12 cellular contexts compared by ENCODE assay signal in genomic region chrX:38112566-38112965, GRCh38.
A peak's percentile ranks its signal among the peaks of the same experiment; 100 is the strongest.
DNase-seq lines count a peak whose midpoint lies in the region; ATAC-seq lines count a peak whose summit lies in the region.
"Had no signal": no experiment of that assay in that cellular context is flagged by ENCODE, and none has a peak within 500 bp of the region (broad histone marks: within the 10 kb centered on the region; RNA-seq: fewer than 3 reads in every experiment).

No MANE protein-coding gene starts in this region.

- peak; percentile 60 for ATAC-seq in GM18520 (IDR thresholded peaks at IDR 0.05; ENCODE audit: unreplicated experiment)
- ATAC-seq in GM21529 (IDR thresholded peaks at IDR 0.05; ENCODE audit: unreplicated experiment), result peak; percentile 67
- peak; percentile 59 for ATAC-seq in HG03457 (IDR thresholded peaks at IDR 0.05; ENCODE audit: unreplicated experiment)
- no peak for ATAC-seq in aorta (ENCODE audit: low FRiP score)

- no peak overlapping the region for H3K4me3 ChIP-seq in aorta (ENCODE audit: low read length in 2 of 2)
- H3K4me3 ChIP-seq: BLaER1 had no signal

- DNase-seq in OCI-M1 (lab: John Stamatoyannopoulos, UW) (peak; percentile 52), aorta (no peak), kidney glomerular epithelial cell (lab: John Stamatoyannopoulos, UW) (no peak), putamen (ENCODE audit: low spot score) (no peak), GM19240 (ENCODE audit: insufficient read length, low spot score) (no peak)
- DNase-seq: activated CD4-positive, alpha-beta T cell treated with anti-CD3 and anti-CD28 coated beads, Interleukin-2, amount 50 U/mL, for 1 hour; HFFc6; naive B cell had no signal

- 62 to 90% methylated on average over 4 of the region's 4 CpGs for WGBS in aorta, 2 donors

- H3K4me1 ChIP-seq in aorta (ENCODE audit: control insufficient read depth in 1 of 2, insufficient read depth in 2 of 2, low read length in 2 of 2), result peaks cover 0 to 2% of the 10 kb centered on the region in 2 donors

- no peaks in the 10 kb centered on the region for H3K27me3 ChIP-seq in aorta (ENCODE audit: control insufficient read depth in 1 of 2, insufficient read depth in 2 of 2, low read length in 1 of 2)
- H3K27me3 ChIP-seq: BLaER1 had no signal

- H3K9me3 ChIP-seq in aorta (ENCODE audit: control insufficient read depth, low read length), result no peaks in the 10 kb centered on the region
- H3K9me3 ChIP-seq: BLaER1 had no signal

- H3K27ac ChIP-seq in aorta (ENCODE audit: low read depth in 1 of 2, low read length in 2 of 2), result no peak overlapping the region
- H3K27ac ChIP-seq: BLaER1 had no signal

- H3K36me3 ChIP-seq in aorta (ENCODE audit: control insufficient read depth in 1 of 2, insufficient read depth in 2 of 2, low read length in 1 of 2), result no peaks in the 10 kb centered on the region
- H3K36me3 ChIP-seq: BLaER1 had no signal

- intact Hi-C loops in aorta (cut with DNase I), result no loop called here
